ENCODE assay signal across 10 cellular contexts in the genomic region with DNA sequence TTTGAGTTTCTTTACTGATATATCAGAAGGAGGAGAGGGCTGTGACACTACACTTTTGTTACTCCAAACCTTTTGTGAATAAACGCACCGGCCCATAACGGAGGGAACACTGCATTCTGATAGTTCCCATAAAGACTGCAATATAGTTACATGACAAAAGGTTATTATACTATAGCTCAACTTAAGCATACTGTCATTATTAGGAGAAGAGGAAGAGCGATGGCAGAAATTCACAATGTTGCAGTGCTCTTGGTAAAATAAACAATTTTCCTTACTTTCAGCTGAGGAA. TPM values are rescaled to one million over a fixed set of nuclear protein-coding genes. Genes with fewer than 3 reads are reported as not detected.
"Had no signal": no experiment of that assay in that cellular context is flagged by ENCODE, and none has a peak within 500 bp of the region (broad histone marks: within the 10 kb centered on the region; RNA-seq: fewer than 3 reads in every experiment).

No MANE protein-coding gene starts in this region.

- H3K27ac ChIP-seq: hepatocyte had no signal

- H2AFZ ChIP-seq: hepatocyte had no signal

- H3K4me3 Mint-ChIP-seq: activated CD4-positive, alpha-beta memory T cell treated with anti-CD3 and anti-CD28 coated beads for 36 hours; activated naive CD8-positive, alpha-beta T cell treated with anti-CD3 and anti-CD28 coated beads, Interleukin-2, amount 10 ng/mL, durations not matched to agents 7 days and 5 days had no signal

- H3K27ac Mint-ChIP-seq: activated CD4-positive, alpha-beta memory T cell treated with anti-CD3 and anti-CD28 coated beads for 36 hours; activated naive CD8-positive, alpha-beta T cell treated with anti-CD3 and anti-CD28 coated beads, Interleukin-2, amount 10 ng/mL, durations not matched to agents 7 days and 5 days; naive B cell had no signal

- H3K79me2 ChIP-seq: hepatocyte had no signal

- H3K9me3 Mint-ChIP-seq: activated CD4-positive, alpha-beta memory T cell treated with anti-CD3 and anti-CD28 coated beads for 36 hours; activated naive CD8-positive, alpha-beta T cell treated with anti-CD3 and anti-CD28 coated beads, Interleukin-2, amount 10 ng/mL, durations not matched to agents 7 days and 5 days had no signal

- H3K4me3 ChIP-seq: hepatocyte, lung had no signal

- H3K36me3 Mint-ChIP-seq: activated CD4-positive, alpha-beta memory T cell treated with anti-CD3 and anti-CD28 coated beads for 36 hours; naive B cell had no signal

- DNase-seq: activated CD4-positive, alpha-beta memory T cell treated with anti-CD3 and anti-CD28 coated beads for 36 hours; activated naive CD8-positive, alpha-beta T cell treated with anti-CD3 and anti-CD28 coated beads, Interleukin-2, amount 10 ng/mL, durations not matched to agents 7 days and 5 days; activated T-cell treated with anti-CD3 and anti-CD28 coated beads, Interleukin-2, amount 50 U/mL, for 48 hours; anterior cingulate cortex; foreskin melanocyte; naive B cell; stimulated activated CD4-positive, alpha-beta T cell treated with anti-CD3 and anti-CD28 coated beads, Interleukin-15, amount 100 ng/mL, for 24 hours; SW 1271 had no signal

RNA-seq across cellular contexts. Expression of a gene that starts 2.3 kb away (rescaled TPM):
- total RNA-seq: activated CD4-positive, alpha-beta memory T cell treated with anti-CD3 and anti-CD28 coated beads for 36 hours; activated naive CD8-positive, alpha-beta T cell treated with anti-CD3 and anti-CD28 coated beads, Interleukin-2, amount 10 ng/mL, durations not matched to agents 7 days and 5 days had no signal
